Comparison of ENCODE assay signal across 23 cellular contexts in the genomic region with DNA sequence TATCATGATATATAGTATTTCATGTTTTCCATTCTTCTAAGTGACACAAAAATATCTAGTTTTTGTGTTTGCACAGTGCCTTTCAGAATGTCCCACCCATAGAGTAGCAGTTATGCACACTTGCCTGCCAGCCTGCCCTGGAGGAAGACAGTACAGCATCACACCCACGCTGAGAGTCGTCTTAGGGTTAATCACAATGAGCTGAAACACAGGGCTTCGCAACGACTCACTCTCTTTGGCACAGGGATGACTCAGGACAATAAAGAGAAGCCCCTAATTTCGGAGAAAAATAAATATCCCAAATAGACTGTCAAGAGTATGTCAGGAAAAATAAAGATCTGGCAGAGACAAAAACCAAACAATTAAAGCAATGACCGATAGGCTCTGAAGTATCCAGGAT. TPM values are rescaled to one million over a fixed set of nuclear protein-coding genes. Genes with fewer than 3 reads are reported as not detected.
A peak's percentile ranks its signal among the peaks of the same experiment; 100 is the strongest.
DNase-seq lines count a peak whose midpoint lies in the region; ATAC-seq, FAIRE-seq and TF ChIP-seq lines count a peak whose summit lies in the region.
"Had no signal": no experiment of that assay in that cellular context is flagged by ENCODE, and none has a peak within 500 bp of the region (broad histone marks: within the 10 kb centered on the region; RNA-seq: fewer than 3 reads in every experiment).

No MANE protein-coding gene starts in this region.

- no peaks in the 10 kb centered on the region for H3K9me3 ChIP-seq in A549
- H3K9me3 ChIP-seq: BLaER1, esophagus squamous epithelium had no signal

- TF ChIP-seq CTCF in A549 (IDR thresholded peaks at IDR 0.05) (no peak), brain microvascular endothelial cell (IDR thresholded peaks at IDR 0.05; ENCODE audit: low read depth, low read length, missing control alignments) (no peak)

- CTCF ChIA-PET in A549 (lab: Yijun Ruan, JAX): interaction anchor here (2.7 kb wide), 1 partner anchor 11 kb away, joined by 10 read pairs; a partner anchor contains a TSS

- DNase-seq in A549 (ENCODE audit: low read depth in 1 of 2, low spot score in 1 of 2): no peak
- DNase-seq in HCEC 1CT: peak; percentile 13
- peak; percentile 25 for DNase-seq in brain microvascular endothelial cell
- DNase-seq in glomerular visceral epithelial cell (ENCODE audit: extremely low spot score): peak; percentile 1
- no peak for DNase-seq in activated CD4-positive, alpha-beta T cell treated with anti-CD3 and anti-CD28 coated beads, Interleukin-2, amount 50 U/mL, for 1 hour
- no peak for DNase-seq in SW480 (ENCODE audit: low spot score)
- DNase-seq in DMS79 treated with DMSO at 0.1 percent for 48 hours (lab: John Stamatoyannopoulos, UW): no peak
- no peak for DNase-seq in SKM-1 treated with dmso at 0.1 percent for 144 hours (lab: John Stamatoyannopoulos, UW; ENCODE audit: unreplicated experiment)
- DNase-seq: activated CD4-positive, CD25-positive, alpha-beta regulatory T cell treated with anti-CD3 and anti-CD28 coated beads, Interleukin-2, amount 50 U/mL, for 72 hours; activated T-cell treated with anti-CD3 and anti-CD28 coated beads, Interleukin-2, amount 50 U/mL, for 1 hour; Calu3; effector memory CD4-positive, alpha-beta T cell; esophagus squamous epithelium; midbrain; NCI-H187; NCI-H2227 treated with DMSO at 0.1 percent for 48 hours; Right ventricle myocardium superior; T-cell had no signal

- in situ Hi-C loops in brain microvascular endothelial cell (cut with HindIII; ENCODE audit: low pct_ligation_motif_present, low sequenced_read_pairs): no loop called here

- no peak; a peak in 1 of 6 replicates for ATAC-seq in A549
- ATAC-seq: activated naive CD4-positive, alpha-beta T cell treated with anti-CD3 and anti-CD28 coated beads, Interleukin-2, amount 50 U/mL, for 72 hours; sciatic nerve; T-cell had no signal

- POLR2A ChIA-PET in A549 (lab: Yijun Ruan, JAX): no interaction called here

- no peak for TF ChIP-seq RAD21 in A549 (conservative IDR thresholded peaks at IDR 0.05 in 1 of 2, IDR thresholded peaks at IDR 0.05 in 1 of 2)

- H3K4me2 ChIP-seq in A549: 0 out of 3 replicates have a peak overlapping the region, but pooled peaks have one; percentile 29
- H3K4me2 ChIP-seq: BLaER1 had no signal

- peaks cover 8% of the 10 kb centered on the region for H3K36me3 ChIP-seq in brain microvascular endothelial cell (replicated peaks)

- 48% methylated on average over 6 of the region's 6 CpGs for WGBS in A549 (ENCODE audit: missing lambda C conversion rate)

- H3K27ac ChIP-seq in A549 (peak overlapping the region in 1 of 2 experiments; percentile 13; a peak in 2 of 6 replicates), brain microvascular endothelial cell (peak overlapping the region; percentile 42)
- H3K27ac ChIP-seq: BLaER1, esophagus squamous epithelium, parathyroid adenoma had no signal

- TF ChIP-seq POLR2A in A549 (IDR thresholded peaks at IDR 0.05; ENCODE audit: low read length): no peak

- H3K4me3 ChIP-seq in A549 (no peak overlapping the region), brain microvascular endothelial cell (ENCODE audit: low read depth, low read length) (no peak overlapping the region)
- H3K4me3 ChIP-seq: BLaER1, esophagus squamous epithelium had no signal

- FAIRE-seq in A549 (lab: Jason Lieb, UNC): no peak
- FAIRE-seq: A204.1 had no signal

- peaks cover 12% of the 10 kb centered on the region; the same call in 1 of the 3 replicates for H3K4me1 ChIP-seq in A549
- H3K4me1 ChIP-seq: BLaER1, esophagus squamous epithelium, parathyroid adenoma had no signal

- no peaks in the 10 kb centered on the region for H3K27me3 ChIP-seq in brain microvascular endothelial cell (replicated peaks)
- H3K27me3 ChIP-seq: BLaER1, esophagus squamous epithelium had no signal

- TF ChIP-seq EP300 in A549 (IDR thresholded peaks at IDR 0.05): no peak

TF ChIP-seq in A549, 52 proteins besides CTCF, POLR2A, EP300 and RAD21:
- TF ChIP-seq RCOR1 (IDR thresholded peaks at IDR 0.05; ENCODE audit: low read depth, low read length): no peak

RNA-seq across cellular contexts. Expression of a gene that starts 11.6 kb away (rescaled TPM):
- polyA plus RNA-seq in A549 (2011; rRNA removed) (160 and 277 TPM in 2 replicates), A549 (2017; fragmentation: RNase III; extraction: RNeasy Plus Mini Kit Qiagen cat#74134 plus additional on column Dnase treatment) (162 to 168 TPM (median 167 TPM) in 3 replicates)
- 232 and 264 TPM in 2 replicates for polyA plus RNA-seq in A549 (2012; cell fraction: cytosol; rRNA removed)
- 116 and 154 TPM in 2 replicates for polyA plus RNA-seq in A549 (2012; cell fraction: nucleus; rRNA removed)
- polyA minus RNA-seq in A549 (2011; rRNA and poly(A)+ RNA removed): 20.4 and 24.2 TPM in 2 replicates

RNA-seq across cellular contexts. Expression of a gene that starts 33.4 kb away (rescaled TPM):
- polyA plus RNA-seq in A549 (2011; rRNA removed) (14.7 and 17.4 TPM in 2 replicates), A549 (2017; fragmentation: RNase III; extraction: RNeasy Plus Mini Kit Qiagen cat#74134 plus additional on column Dnase treatment) (11.9 to 15.0 TPM (median 13.9 TPM) in 3 replicates)
- polyA plus RNA-seq in A549 (2012; cell fraction: cytosol; rRNA removed): 4.1 and 4.2 TPM in 2 replicates
- polyA plus RNA-seq in A549 (2012; cell fraction: nucleus; rRNA removed): 3.0 and 5.9 TPM in 2 replicates
- polyA minus RNA-seq in A549 (2011; rRNA and poly(A)+ RNA removed): 13.9 and 16.6 TPM in 2 replicates

RNA-seq across cellular contexts. Expression of a gene that starts 33.5 kb away (rescaled TPM):
- polyA plus RNA-seq in A549 (2011; rRNA removed) (91.1 TPM in 2 replicates), A549 (2017; fragmentation: RNase III; extraction: RNeasy Plus Mini Kit Qiagen cat#74134 plus additional on column Dnase treatment) (64.6 to 70.4 TPM (median 66.2 TPM) in 3 replicates)
- polyA plus RNA-seq in A549 (2012; cell fraction: cytosol; rRNA removed): 29.9 and 32.4 TPM in 2 replicates
- 17.7 and 18.6 TPM in 2 replicates for polyA plus RNA-seq in A549 (2012; cell fraction: nucleus; rRNA removed)
- polyA minus RNA-seq in A549 (2011; rRNA and poly(A)+ RNA removed): 50.9 and 67.3 TPM in 2 replicates

RNA-seq across cellular contexts. Expression of a gene that starts 50.2 kb away (rescaled TPM):
- 75.2 and 78.0 TPM in 2 replicates for polyA plus RNA-seq in A549 (2011; rRNA removed)
- 44.6 and 58.7 TPM in 2 replicates for polyA plus RNA-seq in A549 (2012; cell fraction: cytosol; rRNA removed)
- polyA plus RNA-seq in A549 (2012; cell fraction: nucleus; rRNA removed): 67.0 and 70.2 TPM in 2 replicates
- polyA plus RNA-seq in A549 (2017; fragmentation: RNase III; extraction: RNeasy Plus Mini Kit Qiagen cat#74134 plus additional on column Dnase treatment): 58.1 to 60.0 TPM (median 58.6 TPM) in 3 replicates
- 41.5 and 46.0 TPM in 2 replicates for polyA minus RNA-seq in A549 (2011; rRNA and poly(A)+ RNA removed)

RNA-seq across cellular contexts. Expression of a gene that starts 50.6 kb away (rescaled TPM):
- polyA plus RNA-seq in A549 (2011; rRNA removed): 45.2 and 68.6 TPM in 2 replicates
- polyA plus RNA-seq in A549 (2012; cell fraction: cytosol; rRNA removed): 44.6 and 62.3 TPM in 2 replicates
- polyA plus RNA-seq in A549 (2012; cell fraction: nucleus; rRNA removed): 74.4 and 108 TPM in 2 replicates
- polyA plus RNA-seq in A549 (2017; fragmentation: RNase III; extraction: RNeasy Plus Mini Kit Qiagen cat#74134 plus additional on column Dnase treatment): 25.2 to 30.8 TPM (median 30.4 TPM) in 3 replicates
- 70.7 and 82.2 TPM in 2 replicates for polyA minus RNA-seq in A549 (2011; rRNA and poly(A)+ RNA removed)

Comparison
In these comparisons a context has a peak if more than half of its experiments do, and no peak if none do; other contexts are left out.
1. DNase-seq: peak in HCEC 1CT (single experiment), brain microvascular endothelial cell (single experiment) and glomerular visceral epithelial cell (single experiment); none in A549 (0 of 2), activated CD4-positive, alpha-beta T cell treated with anti-CD3 and anti-CD28 coated beads, Interleukin-2, amount 50 U/mL, for 1 hour (single experiment), SW480 (single experiment), DMS79 treated with DMSO at 0.1 percent for 48 hours (single experiment) and SKM-1 treated with dmso at 0.1 percent for 144 hours (single experiment).